8 cellular contexts compared by ENCODE assay signal in the genomic region with DNA sequence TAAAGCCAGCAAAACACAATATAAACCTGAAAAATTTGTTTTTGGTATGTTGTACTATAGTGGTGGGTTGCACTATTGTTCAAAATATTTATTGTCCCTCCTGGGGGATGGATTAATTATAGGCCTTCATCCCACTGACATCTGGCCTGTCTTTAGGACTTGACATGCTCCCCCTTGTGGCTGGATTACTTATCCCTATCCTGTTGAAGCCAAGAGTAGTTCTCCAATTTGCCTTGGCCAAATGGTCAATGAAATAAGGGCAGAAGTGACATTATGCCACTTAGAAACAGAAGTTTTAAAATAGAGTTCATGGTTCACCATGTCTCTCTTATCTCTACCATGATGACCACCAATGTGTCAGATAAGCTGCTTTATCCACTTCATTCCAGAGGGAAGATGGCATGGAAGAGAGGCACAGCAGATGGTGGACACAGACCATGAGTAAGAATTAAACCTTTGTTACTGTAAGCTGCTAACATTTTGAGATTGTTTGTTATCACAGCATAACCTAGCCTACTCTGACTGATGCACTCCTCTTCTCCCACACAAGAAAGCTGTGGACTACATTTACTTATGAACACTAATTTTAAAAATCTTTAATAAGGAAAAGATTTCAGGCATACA. TPM values are rescaled to one million over a fixed set of nuclear protein-coding genes. Genes with fewer than 3 reads are reported as not detected.
A peak's percentile ranks its signal among the peaks of the same experiment; 100 is the strongest.
DNase-seq lines count a peak whose midpoint lies in the region; FAIRE-seq and TF ChIP-seq lines count a peak whose summit lies in the region.

No MANE protein-coding gene starts in this region.

- H2BK20ac ChIP-seq in H1 (ENCODE audit: low read length): no peak overlapping the region

- peaks cover 0 to 6% (median 4%) of the 10 kb centered on the region in 8 donors for H3K9me3 Mint-ChIP-seq in CD4-positive, alpha-beta memory T cell

- peak; percentile 87 for FAIRE-seq in H1 (lab: Jason Lieb, UNC)

- no peak overlapping the region for H3K4me3 Mint-ChIP-seq in CD4-positive, alpha-beta memory T cell

- no peak overlapping the region for H3K27ac Mint-ChIP-seq in CD4-positive, alpha-beta memory T cell

- no peaks in the 10 kb centered on the region for H3K4me1 ChIP-seq in H1 (replicated peaks in 1 of 4; ENCODE audit: control insufficient read depth in 3 of 4, insufficient read depth in 4 of 4, low read length in 3 of 4)
- H3K4me1 ChIP-seq in CD4-positive, alpha-beta memory T cell (ENCODE audit: insufficient read depth, low read length): no peaks in the 10 kb centered on the region

- no peak for DNase-seq in AG04450 (ENCODE audit: low read depth, low spot score)
- no peak for DNase-seq in GM10266 (ENCODE audit: extremely low spot score)
- DNase-seq in NCI-H774 (lab: John Stamatoyannopoulos, UW): peak; percentile 12
- peak in 1 of 2 experiments; percentile 57 for DNase-seq in H1 (ENCODE audit: low read depth in 1 of 2, low spot score in 2 of 2)
- no peak for DNase-seq in retinal pigment epithelial cell (ENCODE audit: low read depth)
- no peak for DNase-seq in globus pallidus (ENCODE audit: low spot score)
- no peak for DNase-seq in CD4-positive, alpha-beta memory T cell
- no peak for DNase-seq in G401 (ENCODE audit: low spot score)

- no peaks in the 10 kb centered on the region for H3K36me3 Mint-ChIP-seq in CD4-positive, alpha-beta memory T cell

- no peaks in the 10 kb centered on the region for H4K20me1 ChIP-seq in H1 (replicated peaks in 1 of 2; ENCODE audit: control insufficient read depth in 1 of 2, insufficient read depth in 2 of 2, low read length in 2 of 2)

- no peak overlapping the region for H3K27ac ChIP-seq in AG04450 (ENCODE audit: low read depth, low read length)
- H3K27ac ChIP-seq in H1 (ENCODE audit: low read depth, low read length): no peak overlapping the region
- no peak overlapping the region for H3K27ac ChIP-seq in CD4-positive, alpha-beta memory T cell (ENCODE audit: low read depth, low read length)

- H2BK15ac ChIP-seq in H1 (ENCODE audit: low read length): no peak overlapping the region

- H3K79me2 ChIP-seq in H1 (ENCODE audit: control insufficient read depth in 1 of 2, insufficient read depth in 2 of 2, low read length in 2 of 2): no peaks in the 10 kb centered on the region

- peaks cover 0 to 7% of the 10 kb centered on the region in 2 donors for H3K27me3 Mint-ChIP-seq in CD4-positive, alpha-beta memory T cell

- no peak overlapping the region for H3K56ac ChIP-seq in H1 (replicated peaks; ENCODE audit: insufficient read length, low read depth, low read length)

- H3K9ac ChIP-seq in H1 (replicated peaks in 1 of 4; ENCODE audit: extremely low read depth in 1 of 4, low read depth in 3 of 4, low read length in 3 of 4): no peak overlapping the region

- no peak overlapping the region for H2BK12ac ChIP-seq in H1 (ENCODE audit: low read depth, low read length)

- no peak overlapping the region for H3K18ac ChIP-seq in H1 (ENCODE audit: extremely low read depth, low read length)

- H2AFZ ChIP-seq in H1 (ENCODE audit: low read length): no peak overlapping the region

- POLR2A ChIA-PET in AG04450 (lab: Yijun Ruan, JAX) (no interaction called here), H1 (lab: Charles Lee; ENCODE audit: partially characterized antibody) (no interaction called here)
- POLR2A ChIA-PET in CD4-positive, alpha-beta memory T cell (lab: Charles Lee; ENCODE audit: partially characterized antibody): no interaction called here

- no peak overlapping the region for H4K91ac ChIP-seq in H1 (replicated peaks; ENCODE audit: insufficient read length, low read length)

- no peak overlapping the region for H3K4me2 ChIP-seq in H1 (ENCODE audit: insufficient read depth in 1 of 2, low read depth in 2 of 2, low read length in 2 of 2)

- H3K14ac ChIP-seq in H1 (ENCODE audit: insufficient read length): no peak overlapping the region

- no peak for TF ChIP-seq POLR2A in H1 (IDR thresholded peaks at IDR 0.05; ENCODE audit: control extremely low read depth in 1 of 2, low read depth in 2 of 2, low read length in 2 of 2)

- no peak overlapping the region for H4K8ac ChIP-seq in H1 (ENCODE audit: extremely low read depth, insufficient read depth, low read length)

- no peak overlapping the region for H2BK120ac ChIP-seq in H1 (replicated peaks; ENCODE audit: low read depth, low read length)

- TF ChIP-seq CTCF in AG04450 (IDR thresholded peaks at IDR 0.05; ENCODE audit: low read depth, low read length) (peak; percentile 47), GM10266 (IDR thresholded peaks at IDR 0.05; ENCODE audit: control insufficient read depth, insufficient read depth, low read depth, missing control alignments) (peak; percentile 53), H1 (IDR thresholded peaks at IDR 0.05; ENCODE audit: control extremely low read depth in 1 of 3, insufficient read depth in 1 of 3, low read depth in 1 of 3, low read length in 3 of 3) (peak; percentile 8 to 81 (median 57)), retinal pigment epithelial cell (conservative IDR thresholded peaks at IDR 0.05; ENCODE audit: low read depth, low read length) (peak; percentile 69)

- H3K23ac ChIP-seq in H1 (ENCODE audit: insufficient read length): no peak overlapping the region

- H4K5ac ChIP-seq in H1 (ENCODE audit: insufficient read length, low read depth, low read length): no peak overlapping the region

- no peaks in the 10 kb centered on the region for H3K4me1 Mint-ChIP-seq in CD4-positive, alpha-beta memory T cell

- CTCF ChIA-PET in AG04450 (lab: Charles Lee) (interaction anchor here (0.7 to 2.3 kb wide), 9 partner anchors 96 to 1053 kb away, joined by 3 to 14 read pairs (median 4); no protein-coding TSS in a partner anchor), H1 (lab: Charles Lee; ENCODE audit: partially characterized antibody) (interaction anchor here (0.7 to 4.2 kb wide), 31 partner anchors 9 to 301 kb away, joined by 3 to 65 read pairs (median 4); a partner anchor contains a TSS)
- CTCF ChIA-PET in CD4-positive, alpha-beta memory T cell (lab: Charles Lee; ENCODE audit: partially characterized antibody): interaction anchor here (1.0 to 2.1 kb wide), 7 partner anchors 8 to 1053 kb away, joined by 3 to 8 read pairs (median 3); no protein-coding TSS in a partner anchor

- TF ChIP-seq RAD21 in H1 (IDR thresholded peaks at IDR 0.05 in 1 of 2, conservative IDR thresholded peaks at IDR 0.05 in 1 of 2; ENCODE audit: low read depth in 2 of 2, low read length in 2 of 2): peak; percentile 45 to 62

- no peaks in the 10 kb centered on the region for H3K79me1 ChIP-seq in H1 (ENCODE audit: low read depth, low read length)

- in situ Hi-C loops in G401 (cut with HindIII; ENCODE audit: low sequenced_read_pairs): no loop called here

- H2AK5ac ChIP-seq in H1 (ENCODE audit: low read depth, low read length): no peak overlapping the region

- no peak overlapping the region for H3K4me3 ChIP-seq in AG04450 (ENCODE audit: low read depth, low read length)
- no peak overlapping the region for H3K4me3 ChIP-seq in H1 (ENCODE audit: extremely low read depth in 1 of 4, insufficient read depth in 2 of 4, low read depth in 3 of 4, low read length in 4 of 4)
- H3K4me3 ChIP-seq in retinal pigment epithelial cell (ENCODE audit: low read length): no peak overlapping the region
- H3K4me3 ChIP-seq in CD4-positive, alpha-beta memory T cell (ENCODE audit: low read length in 2 of 2): no peak overlapping the region

- no peaks in the 10 kb centered on the region for H3K27me3 ChIP-seq in AG04450 (ENCODE audit: control insufficient read depth, insufficient read depth, low read length)
- H3K27me3 ChIP-seq in H1 (replicated peaks in 1 of 4; ENCODE audit: control insufficient read depth in 3 of 4, extremely low read depth in 1 of 4, insufficient read depth in 3 of 4, low read length in 3 of 4): no peaks in the 10 kb centered on the region
- H3K27me3 ChIP-seq in CD4-positive, alpha-beta memory T cell (ENCODE audit: insufficient read depth, low read length): no peaks in the 10 kb centered on the region

- TF ChIP-seq EP300 in H1 (IDR thresholded peaks at IDR 0.05; ENCODE audit: borderline replicate concordance in 1 of 2, low read depth in 2 of 2, low read length in 2 of 2): no peak

- H3K23me2 ChIP-seq in H1 (ENCODE audit: low read depth, low read length): no peaks in the 10 kb centered on the region

- H3K36me3 ChIP-seq in H1 (ENCODE audit: control insufficient read depth in 2 of 4, insufficient read depth in 4 of 4, low read length in 3 of 4): no peaks in the 10 kb centered on the region
- H3K36me3 ChIP-seq in CD4-positive, alpha-beta memory T cell (ENCODE audit: insufficient read depth, low read length): no peaks in the 10 kb centered on the region

- H3K9me3 ChIP-seq in AG04450 (ENCODE audit: control insufficient read depth, insufficient read depth, low read length) (no peaks in the 10 kb centered on the region), H1 (ENCODE audit: insufficient read depth in 2 of 2, low read depth in 1 of 2, low read length in 1 of 2) (no peaks in the 10 kb centered on the region)
- H3K9me3 ChIP-seq in CD4-positive, alpha-beta memory T cell (ENCODE audit: control insufficient read depth in 1 of 2, low read length in 2 of 2): no peaks in the 10 kb centered on the region

- no peak overlapping the region for H2BK5ac ChIP-seq in H1 (ENCODE audit: low read depth, low read length)

- no peak overlapping the region for H3K4ac ChIP-seq in H1 (replicated peaks; ENCODE audit: insufficient read length, low read depth, low read length)

- intact Hi-C loops in CD4-positive, alpha-beta memory T cell (cut with micrococcal nuclease): no loop called here

RNA-seq across cellular contexts. Expression of a gene that starts 29.2 kb away (rescaled TPM):
- 8.8 and 10.0 TPM in 2 replicates for polyA plus RNA-seq in AG04450 (2011; rRNA removed)
- 35.2 and 40.7 TPM in 2 replicates for polyA minus RNA-seq in AG04450 (2011; rRNA and poly(A)+ RNA removed)
- total RNA-seq in H1 (2021; fragmentation: NEBNext Ultra II Directional; extraction: Animal tissue kit (Norgen Biotek cat#: 25700)): 0.77 and 1.0 TPM in 2 replicates
- 0.31 and 0.33 TPM in 2 replicates for polyA plus RNA-seq in H1 (2011; rRNA removed)
- polyA plus RNA-seq in H1 (2011; cell fraction: cytosol; rRNA removed): 0.50 TPM
- polyA plus RNA-seq in H1 (2011; cell fraction: nucleus; rRNA removed): 0.71 TPM
- 0.47 to 1.1 TPM (median 0.70 TPM) in 4 replicates for polyA plus RNA-seq in H1 (2012, experiment 1 of 2)
- 0.05 TPM for polyA plus RNA-seq in H1 (2012, experiment 2 of 2)
- polyA plus RNA-seq in H1 (2013, experiment 1 of 2): 0.30 TPM
- 0.40 TPM for polyA plus RNA-seq in H1 (2013, experiment 2 of 2)
- polyA minus RNA-seq in H1 (2011; rRNA and poly(A)+ RNA removed): 1.9 and 2.0 TPM in 2 replicates
- 3.9 TPM for polyA minus RNA-seq in H1 (2011; cell fraction: cytosol; rRNA and poly(A)+ RNA removed)
- polyA minus RNA-seq in H1 (2011; cell fraction: nucleus; rRNA and poly(A)+ RNA removed): 3.3 TPM
- not detected for total RNA-seq in CD4-positive, alpha-beta memory T cell
- polyA plus RNA-seq in CD4-positive, alpha-beta memory T cell: not detected
- 0.03 and 0.98 TPM in 2 replicates for total RNA-seq in G401 (2014; rRNA removed; shearing (Covaris generic))

RNA-seq across cellular contexts. Expression of a gene that starts 31.3 kb away (rescaled TPM):
- polyA plus RNA-seq in AG04450 (2011; rRNA removed): 11.3 and 15.3 TPM in 2 replicates
- 15.2 and 16.1 TPM in 2 replicates for polyA minus RNA-seq in AG04450 (2011; rRNA and poly(A)+ RNA removed)
- 33.6 and 35.1 TPM in 2 replicates for total RNA-seq in H1 (2021; fragmentation: NEBNext Ultra II Directional; extraction: Animal tissue kit (Norgen Biotek cat#: 25700))
- 14.3 and 17.4 TPM in 2 replicates for polyA plus RNA-seq in H1 (2011; rRNA removed)
- 18.3 TPM for polyA plus RNA-seq in H1 (2011; cell fraction: cytosol; rRNA removed)
- polyA plus RNA-seq in H1 (2011; cell fraction: nucleus; rRNA removed): 27.9 TPM
- 12.8 to 22.6 TPM (median 15.1 TPM) in 4 replicates for polyA plus RNA-seq in H1 (2012, experiment 1 of 2)
- polyA plus RNA-seq in H1 (2012, experiment 2 of 2): 1.1 TPM
- 17.8 TPM for polyA plus RNA-seq in H1 (2013, experiment 1 of 2)
- 16.6 TPM for polyA plus RNA-seq in H1 (2013, experiment 2 of 2)
- 40.2 and 42.6 TPM in 2 replicates for polyA minus RNA-seq in H1 (2011; rRNA and poly(A)+ RNA removed)
- 16.1 TPM for polyA minus RNA-seq in H1 (2011; cell fraction: cytosol; rRNA and poly(A)+ RNA removed)
- polyA minus RNA-seq in H1 (2011; cell fraction: nucleus; rRNA and poly(A)+ RNA removed): 82.0 TPM
- 10 to 100 TPM; 22.6 to 22.7 TPM for total RNA-seq in CD4-positive, alpha-beta memory T cell
- polyA plus RNA-seq in CD4-positive, alpha-beta memory T cell: 10 to 100 TPM in 1 of 2 donors, 1 to 10 TPM in 1; 5.0 to 12.7 TPM
- total RNA-seq in G401 (2014; rRNA removed; shearing (Covaris generic)): 17.7 and 20.0 TPM in 2 replicates

RNA-seq across cellular contexts. Expression of a gene that starts 31.4 kb away (rescaled TPM):
- 24.9 and 39.6 TPM in 2 replicates for polyA plus RNA-seq in AG04450 (2011; rRNA removed)
- polyA minus RNA-seq in AG04450 (2011; rRNA and poly(A)+ RNA removed): 5.8 and 15.7 TPM in 2 replicates
- total RNA-seq in H1 (2021; fragmentation: NEBNext Ultra II Directional; extraction: Animal tissue kit (Norgen Biotek cat#: 25700)): 10.3 and 12.6 TPM in 2 replicates
- 5.6 and 7.0 TPM in 2 replicates for polyA plus RNA-seq in H1 (2011; rRNA removed)
- polyA plus RNA-seq in H1 (2011; cell fraction: cytosol; rRNA removed): 11.1 TPM
- polyA plus RNA-seq in H1 (2011; cell fraction: nucleus; rRNA removed): 8.7 TPM
- polyA plus RNA-seq in H1 (2012, experiment 1 of 2): 8.4 to 13.2 TPM (median 9.9 TPM) in 4 replicates
- 2.7 TPM for polyA plus RNA-seq in H1 (2012, experiment 2 of 2)
- 11.3 TPM for polyA plus RNA-seq in H1 (2013, experiment 1 of 2)
- polyA plus RNA-seq in H1 (2013, experiment 2 of 2): 9.2 TPM
- polyA minus RNA-seq in H1 (2011; rRNA and poly(A)+ RNA removed): 3.4 and 6.0 TPM in 2 replicates
- 8.4 TPM for polyA minus RNA-seq in H1 (2011; cell fraction: cytosol; rRNA and poly(A)+ RNA removed)
- 13.6 TPM for polyA minus RNA-seq in H1 (2011; cell fraction: nucleus; rRNA and poly(A)+ RNA removed)
- 10 to 100 TPM; 51.9 to 59.4 TPM for total RNA-seq in CD4-positive, alpha-beta memory T cell
- 10 to 100 TPM; 15.9 to 28.4 TPM for polyA plus RNA-seq in CD4-positive, alpha-beta memory T cell
- 21.8 and 26.2 TPM in 2 replicates for total RNA-seq in G401 (2014; rRNA removed; shearing (Covaris generic))
